10 cellular contexts compared by ENCODE assay signal in genomic region chr11:2390871-2391662, GRCh38. TPM values are rescaled to one million over a fixed set of nuclear protein-coding genes. Genes with fewer than 3 reads are reported as not detected.
DNase-seq lines count a peak whose midpoint lies in the region; ATAC-seq and TF ChIP-seq lines count a peak whose summit lies in the region.
"Had no signal": no experiment of that assay in that cellular context is flagged by ENCODE, and none has a peak within 500 bp of the region (broad histone marks: within the 10 kb centered on the region; RNA-seq: fewer than 3 reads in every experiment).

No MANE protein-coding gene starts in this region.

- intact Hi-C loops in prostate gland (cut with DNase I): no loop called here
- intact Hi-C loops in activated CD4-positive, alpha-beta T cell treated with anti-CD3 and anti-CD28 coated beads, Interleukin-2, amount 10 ng/mL, durations not matched to agents 24 days and 14 days (cut with micrococcal nuclease): no loop called here

- TF ChIP-seq CTCF in fibroblast of mammary gland (conservative IDR thresholded peaks at IDR 0.05; ENCODE audit: control insufficient read depth, insufficient read depth, low read depth, low read length) (no peak), prostate gland (IDR thresholded peaks at IDR 0.05) (no peak)

- DNase-seq in EL (peak; percentile 85), NCI-H69 (lab: John Stamatoyannopoulos, UW) (peak; percentile 79), fibroblast of mammary gland (ENCODE audit: low read depth) (peak; percentile 84), prostate gland (ENCODE audit: low spot score) (no peak), NCI-H187 (lab: John Stamatoyannopoulos, UW) (no peak)
- no peak for DNase-seq in activated CD4-positive, alpha-beta T cell treated with anti-CD3 and anti-CD28 coated beads, Interleukin-2, amount 10 ng/mL, durations not matched to agents 24 days and 14 days
- DNase-seq: KG1 had no signal

- no peaks in the 10 kb centered on the region for H3K9me3 Mint-ChIP-seq in activated CD4-positive, alpha-beta T cell treated with anti-CD3 and anti-CD28 coated beads, Interleukin-2, amount 10 ng/mL, durations not matched to agents 24 days and 14 days

- peaks cover 4% of the 10 kb centered on the region for H3K36me3 Mint-ChIP-seq in activated CD4-positive, alpha-beta T cell treated with anti-CD3 and anti-CD28 coated beads, Interleukin-2, amount 10 ng/mL, durations not matched to agents 24 days and 14 days (ENCODE audit: low read depth)

- no peak for TF ChIP-seq POLR2A in prostate gland (IDR thresholded peaks at IDR 0.05)

- ATAC-seq in HG03442 (IDR thresholded peaks at IDR 0.05; ENCODE audit: unreplicated experiment) (no peak), GM19455 (IDR thresholded peaks at IDR 0.05; ENCODE audit: unreplicated experiment) (no peak)

- WGBS in prostate gland: 67% methylated on average over 14 of the region's 16 CpGs

- no peaks in the 10 kb centered on the region for H3K27me3 Mint-ChIP-seq in activated CD4-positive, alpha-beta T cell treated with anti-CD3 and anti-CD28 coated beads, Interleukin-2, amount 10 ng/mL, durations not matched to agents 24 days and 14 days

- H3K4me3 ChIP-seq in fibroblast of mammary gland (ENCODE audit: control insufficient read depth, low read depth, low read length) (no peak overlapping the region), prostate gland (no peak overlapping the region)

- H3K9me3 ChIP-seq in prostate gland: no peaks in the 10 kb centered on the region

- peaks cover 0 to 20% of the 10 kb centered on the region in 2 donors for H3K36me3 ChIP-seq in prostate gland

- peaks cover 9% of the 10 kb centered on the region for H3K4me1 Mint-ChIP-seq in activated CD4-positive, alpha-beta T cell treated with anti-CD3 and anti-CD28 coated beads, Interleukin-2, amount 10 ng/mL, durations not matched to agents 24 days and 14 days

- peaks cover 32% of the 10 kb centered on the region for H3K4me1 ChIP-seq in prostate gland (replicated peaks)

- no peak overlapping the region for H3K4me3 Mint-ChIP-seq in activated CD4-positive, alpha-beta T cell treated with anti-CD3 and anti-CD28 coated beads, Interleukin-2, amount 10 ng/mL, durations not matched to agents 24 days and 14 days

- H3K27ac Mint-ChIP-seq in activated CD4-positive, alpha-beta T cell treated with anti-CD3 and anti-CD28 coated beads, Interleukin-2, amount 10 ng/mL, durations not matched to agents 24 days and 14 days: no peak overlapping the region

- H3K27ac ChIP-seq in prostate gland: peak overlapping the region; percentile 58 to 71

- no peaks in the 10 kb centered on the region for H3K27me3 ChIP-seq in prostate gland (replicated peaks; ENCODE audit: insufficient read depth)

RNA-seq across cellular contexts. Expression of gene TSSC4, which starts 9.5 kb away (rescaled TPM):
- total RNA-seq in prostate gland: 10 to 100 TPM; 40.4 to 71.1 TPM
- 61.8 and 62.9 TPM in 2 replicates for total RNA-seq in activated CD4-positive, alpha-beta T cell treated with anti-CD3 and anti-CD28 coated beads, Interleukin-2, amount 10 ng/mL, durations not matched to agents 24 days and 14 days

RNA-seq across cellular contexts. Expression of gene CD81, which starts 14.0 kb away (rescaled TPM):
- total RNA-seq in prostate gland: 100 to 1,000 TPM; 472 to 927 TPM
- 224 and 225 TPM in 2 replicates for total RNA-seq in activated CD4-positive, alpha-beta T cell treated with anti-CD3 and anti-CD28 coated beads, Interleukin-2, amount 10 ng/mL, durations not matched to agents 24 days and 14 days

RNA-seq across cellular contexts. Expression of gene TRPM5, which starts 53.2 kb away (rescaled TPM):
- under 1 TPM in 1 of 2 donors, not detected in 1; 0.68 TPM for total RNA-seq in prostate gland
- total RNA-seq in activated CD4-positive, alpha-beta T cell treated with anti-CD3 and anti-CD28 coated beads, Interleukin-2, amount 10 ng/mL, durations not matched to agents 24 days and 14 days: not detected in 2 replicates
- total RNA-seq: lung microvascular endothelial cell had no signal

RNA-seq across cellular contexts. Expression of gene KCNQ1, which starts 53.7 kb away (rescaled TPM):
- total RNA-seq in prostate gland: 10 to 100 TPM; 10.0 to 33.8 TPM
- total RNA-seq in activated CD4-positive, alpha-beta T cell treated with anti-CD3 and anti-CD28 coated beads, Interleukin-2, amount 10 ng/mL, durations not matched to agents 24 days and 14 days: 6.4 TPM in 2 replicates
- total RNA-seq: lung microvascular endothelial cell had no signal

Comparison
In these comparisons a context has a peak if more than half of its experiments do, and no peak if none do; other contexts are left out.
1. DNase-seq: peak in EL (single experiment), NCI-H69 (single experiment) and fibroblast of mammary gland (single experiment); none in prostate gland (single experiment), NCI-H187 (0 of 2) and activated CD4-positive, alpha-beta T cell treated with anti-CD3 and anti-CD28 coated beads, Interleukin-2, amount 10 ng/mL, durations not matched to agents 24 days and 14 days (single experiment).